ENCODE assay signal across 9 cellular contexts in genomic region chr9:37329576-37329975, GRCh38.
DNase-seq lines count a peak whose midpoint lies in the region; ATAC-seq, FAIRE-seq and TF ChIP-seq lines count a peak whose summit lies in the region.
"Had no signal": no experiment of that assay in that cellular context is flagged by ENCODE, and none has a peak within 500 bp of the region (broad histone marks: within the 10 kb centered on the region; RNA-seq: fewer than 3 reads in every experiment).

No MANE protein-coding gene starts in this region.

- no peak overlapping the region for H3K4me2 ChIP-seq in GM12878 (ENCODE audit: control insufficient read depth, insufficient read depth)

- H3K4me3 ChIP-seq in GM12878 (no peak overlapping the region), retinal pigment epithelial cell (ENCODE audit: low read length) (no peak overlapping the region), tibial artery (no peak overlapping the region)

- peak; percentile 14 for DNase-seq in activated CD4-positive, alpha-beta T cell treated with anti-CD3 and anti-CD28 coated beads, Interleukin-2, amount 10 ng/mL, durations not matched to agents 7 days and 5 days
- no peak for DNase-seq in activated CD4-positive, alpha-beta T cell treated with anti-CD3 and anti-CD28 coated beads, Interleukin-2, amount 50 U/mL, for 4 hours
- DNase-seq in HTR-8/SVneo (ENCODE audit: insufficient read length, low spot score) (peak; percentile 8), GM12878 (ENCODE audit: low read depth, low spot score) (no peak), retinal pigment epithelial cell (ENCODE audit: low read depth) (no peak), tibial artery (no peak), NOMO-1 treated with dmso at 0.1 percent for 144 hours (lab: John Stamatoyannopoulos, UW; ENCODE audit: unreplicated experiment) (no peak)
- DNase-seq in activated CD4-positive, CD25-positive, alpha-beta regulatory T cell treated with anti-CD3 and anti-CD28 coated beads, Interleukin-2, amount 50 U/mL, for 72 hours = no peak

- no peak for TF ChIP-seq EP300 in GM12878 (IDR thresholded peaks at IDR 0.05; ENCODE audit: borderline replicate concordance in 1 of 2, control insufficient read depth in 1 of 2, low read depth in 2 of 2, low read length in 2 of 2)

- POLR2A ChIA-PET in activated CD4-positive, alpha-beta T cell treated with anti-CD3 and anti-CD28 coated beads, Interleukin-2, amount 10 ng/mL, durations not matched to agents 7 days and 5 days (lab: Charles Lee) = no interaction called here
- POLR2A ChIA-PET in GM12878 (lab: Charles Lee) = interaction anchor here (0.6 to 1.6 kb wide), 8 partner anchors 13 to 298 kb away, joined by 3 to 5 read pairs (median 3); no protein-coding TSS in a partner anchor

- peak; percentile 65 for ATAC-seq in GM12878

- TF ChIP-seq RAD21 in GM12878 (IDR thresholded peaks at IDR 0.05; ENCODE audit: insufficient read depth, low read depth, low read length) = peak; percentile 79

- H3K4me1 ChIP-seq in GM12878 (ENCODE audit: control insufficient read depth, insufficient read depth, low read length) (peaks cover 18% of the 10 kb centered on the region), tibial artery (no peaks in the 10 kb centered on the region)

- H4K20me1 ChIP-seq in GM12878 (ENCODE audit: control insufficient read depth, insufficient read depth) = no peaks in the 10 kb centered on the region

- CTCF ChIA-PET in activated CD4-positive, alpha-beta T cell treated with anti-CD3 and anti-CD28 coated beads, Interleukin-2, amount 10 ng/mL, durations not matched to agents 7 days and 5 days (lab: Charles Lee) = interaction anchor here (0.6 to 1.2 kb wide), 4 partner anchors 13 to 349 kb away, joined by 3 read pairs; no protein-coding TSS in a partner anchor
- CTCF ChIA-PET in GM12878 (lab: Yijun Ruan, JAX) = interaction anchor here (0.7 to 8.1 kb wide), 41 partner anchors 7 to 456 kb away, joined by 3 to 60 read pairs (median 5); partner anchors contain the start of gene PAX5

- H3K36me3 ChIP-seq in GM12878 (ENCODE audit: control insufficient read depth in 2 of 2, insufficient read depth in 2 of 2, low read length in 1 of 2) = no peaks in the 10 kb centered on the region
- peaks cover 0 to 4% (median 0%) of the 10 kb centered on the region in 3 donors for H3K36me3 ChIP-seq in tibial artery

- 30% methylated on average over 2 of the region's 2 CpGs for WGBS in GM12878 (ENCODE audit: insufficient coverage, insufficient replicate concordance, low lambda C conversion rate, missing lambda C conversion rate)

- no peak for TF ChIP-seq POLR2A in GM12878 (IDR thresholded peaks at IDR 0.05; ENCODE audit: low read depth, low read length)

- H3K9me3 ChIP-seq in GM12878 (replicated peaks; ENCODE audit: control insufficient read depth, insufficient read depth, low read length) (no peaks in the 10 kb centered on the region), tibial artery (no peaks in the 10 kb centered on the region)

- no TSS peak for BruUV-seq in GM12878 (replicated peaks; lab: Mats Ljungman, UMichigan)

- H3K27ac ChIP-seq in GM12878 (ENCODE audit: control insufficient read depth, insufficient read depth) (no peak overlapping the region), tibial artery (no peak overlapping the region)

- H2AFZ ChIP-seq in GM12878 (ENCODE audit: control insufficient read depth, low read depth, low read length) = no peak overlapping the region

- RAD21 ChIA-PET in GM12878 (lab: Charles Lee; ENCODE audit: unreplicated experiment) = interaction anchor here (0.6 to 6.0 kb wide), 44 partner anchors 9 to 685 kb away, joined by 3 to 33 read pairs (median 4); partner anchors contain the start of gene ZCCHC7

- in situ Hi-C loops in GM12878 (cut with MboI) = no loop called here

- H3K4me3 Mint-ChIP-seq in activated CD4-positive, alpha-beta T cell treated with anti-CD3 and anti-CD28 coated beads, Interleukin-2, amount 10 ng/mL, durations not matched to agents 7 days and 5 days = no peak overlapping the region
- H3K4me3 Mint-ChIP-seq: activated naive CD4-positive, alpha-beta T cell treated with anti-CD3 and anti-CD28 coated beads, Interleukin-2, amount 50 U/mL, for 24 hours had no signal

- TF ChIP-seq CTCF in GM12878 (IDR thresholded peaks at IDR 0.05 in 2 of 3, conservative IDR thresholded peaks at IDR 0.05 in 1 of 3; ENCODE audit: control insufficient read depth in 2 of 3, extremely low read depth in 1 of 3, insufficient read depth in 1 of 3, low read depth in 3 of 3, low read length in 3 of 3) (peak; percentile 47 to 73 (median 47); a peak in 4 of 6 replicates), retinal pigment epithelial cell (conservative IDR thresholded peaks at IDR 0.05; ENCODE audit: low read depth, low read length) (peak; percentile 31), tibial artery (IDR thresholded peaks at IDR 0.05) (peak in 1 of 2 experiments; percentile 18)

- no peaks in the 10 kb centered on the region for H3K9me3 Mint-ChIP-seq in activated CD4-positive, alpha-beta T cell treated with anti-CD3 and anti-CD28 coated beads, Interleukin-2, amount 10 ng/mL, durations not matched to agents 7 days and 5 days
- H3K9me3 Mint-ChIP-seq: activated naive CD4-positive, alpha-beta T cell treated with anti-CD3 and anti-CD28 coated beads, Interleukin-2, amount 50 U/mL, for 24 hours had no signal

- peak; percentile 86 for FAIRE-seq in HTR-8/SVneo (lab: Jason Lieb, UNC)
- peak; percentile 80 for FAIRE-seq in GM12878 (lab: Jason Lieb, UNC)

- intact Hi-C loops in GM12878 (cut with micrococcal nuclease; ENCODE audit: unreplicated experiment) (loop anchor here (5.0 kb wide), 2 partner anchors 297 to 457 kb away; partner anchors contain the start of gene PAX5), tibial artery (cut with DNase I; ENCODE audit: low total_unique reads) (no loop called here)

- H3K79me2 ChIP-seq in GM12878 (ENCODE audit: control insufficient read depth, insufficient read depth, low read length) = peaks cover 7% of the 10 kb centered on the region

- no peaks in the 10 kb centered on the region for H3K27me3 Mint-ChIP-seq in activated CD4-positive, alpha-beta T cell treated with anti-CD3 and anti-CD28 coated beads, Interleukin-2, amount 10 ng/mL, durations not matched to agents 7 days and 5 days
- H3K27me3 Mint-ChIP-seq: activated naive CD4-positive, alpha-beta T cell treated with anti-CD3 and anti-CD28 coated beads, Interleukin-2, amount 50 U/mL, for 24 hours had no signal

- H3K36me3 Mint-ChIP-seq in activated CD4-positive, alpha-beta T cell treated with anti-CD3 and anti-CD28 coated beads, Interleukin-2, amount 10 ng/mL, durations not matched to agents 7 days and 5 days (ENCODE audit: low read depth) = no peaks in the 10 kb centered on the region

- no peak overlapping the region for H3K9ac ChIP-seq in GM12878 (ENCODE audit: control insufficient read depth, insufficient read depth, low read length)

- H3K4me1 Mint-ChIP-seq in activated CD4-positive, alpha-beta T cell treated with anti-CD3 and anti-CD28 coated beads, Interleukin-2, amount 10 ng/mL, durations not matched to agents 7 days and 5 days = no peaks in the 10 kb centered on the region

- SMC1A ChIA-PET in GM12878 (lab: Charles Lee; ENCODE audit: uncharacterized antibody, unreplicated experiment) = interaction anchor here (0.6 to 5.6 kb wide), 48 partner anchors 8 to 526 kb away, joined by 3 to 44 read pairs (median 5); partner anchors contain the start of gene ZCCHC7

- H3K27me3 ChIP-seq in GM12878 (replicated peaks in 1 of 2; ENCODE audit: control insufficient read depth in 2 of 2, insufficient read depth in 2 of 2, low read length in 1 of 2) = no peaks in the 10 kb centered on the region
- H3K27me3 ChIP-seq in tibial artery = no peaks in the 10 kb centered on the region

- no peak overlapping the region for H3K27ac Mint-ChIP-seq in activated CD4-positive, alpha-beta T cell treated with anti-CD3 and anti-CD28 coated beads, Interleukin-2, amount 10 ng/mL, durations not matched to agents 7 days and 5 days
- H3K27ac Mint-ChIP-seq: activated naive CD4-positive, alpha-beta T cell treated with anti-CD3 and anti-CD28 coated beads, Interleukin-2, amount 50 U/mL, for 24 hours had no signal

TF ChIP-seq in GM12878, 131 proteins besides CTCF, POLR2A, EP300 and RAD21 (continues in another document):
- TF ChIP-seq, protein P1, sequence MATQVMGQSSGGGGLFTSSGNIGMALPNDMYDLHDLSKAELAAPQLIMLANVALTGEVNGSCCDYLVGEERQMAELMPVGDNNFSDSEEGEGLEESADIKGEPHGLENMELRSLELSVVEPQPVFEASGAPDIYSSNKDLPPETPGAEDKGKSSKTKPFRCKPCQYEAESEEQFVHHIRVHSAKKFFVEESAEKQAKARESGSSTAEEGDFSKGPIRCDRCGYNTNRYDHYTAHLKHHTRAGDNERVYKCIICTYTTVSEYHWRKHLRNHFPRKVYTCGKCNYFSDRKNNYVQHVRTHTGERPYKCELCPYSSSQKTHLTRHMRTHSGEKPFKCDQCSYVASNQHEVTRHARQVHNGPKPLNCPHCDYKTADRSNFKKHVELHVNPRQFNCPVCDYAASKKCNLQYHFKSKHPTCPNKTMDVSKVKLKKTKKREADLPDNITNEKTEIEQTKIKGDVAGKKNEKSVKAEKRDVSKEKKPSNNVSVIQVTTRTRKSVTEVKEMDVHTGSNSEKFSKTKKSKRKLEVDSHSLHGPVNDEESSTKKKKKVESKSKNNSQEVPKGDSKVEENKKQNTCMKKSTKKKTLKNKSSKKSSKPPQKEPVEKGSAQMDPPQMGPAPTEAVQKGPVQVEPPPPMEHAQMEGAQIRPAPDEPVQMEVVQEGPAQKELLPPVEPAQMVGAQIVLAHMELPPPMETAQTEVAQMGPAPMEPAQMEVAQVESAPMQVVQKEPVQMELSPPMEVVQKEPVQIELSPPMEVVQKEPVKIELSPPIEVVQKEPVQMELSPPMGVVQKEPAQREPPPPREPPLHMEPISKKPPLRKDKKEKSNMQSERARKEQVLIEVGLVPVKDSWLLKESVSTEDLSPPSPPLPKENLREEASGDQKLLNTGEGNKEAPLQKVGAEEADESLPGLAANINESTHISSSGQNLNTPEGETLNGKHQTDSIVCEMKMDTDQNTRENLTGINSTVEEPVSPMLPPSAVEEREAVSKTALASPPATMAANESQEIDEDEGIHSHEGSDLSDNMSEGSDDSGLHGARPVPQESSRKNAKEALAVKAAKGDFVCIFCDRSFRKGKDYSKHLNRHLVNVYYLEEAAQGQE (IDR thresholded peaks at IDR 0.05; ENCODE audit: low read depth, low read length) = no peak

Comparison
In these comparisons a context has a peak if more than half of its experiments do, and no peak if none do; other contexts are left out.
1. DNase-seq: peak in activated CD4-positive, alpha-beta T cell treated with anti-CD3 and anti-CD28 coated beads, Interleukin-2, amount 10 ng/mL, durations not matched to agents 7 days and 5 days (single experiment) and HTR-8/SVneo (single experiment); none in activated CD4-positive, alpha-beta T cell treated with anti-CD3 and anti-CD28 coated beads, Interleukin-2, amount 50 U/mL, for 4 hours (0 of 2), GM12878 (single experiment), retinal pigment epithelial cell (single experiment), tibial artery (0 of 2), NOMO-1 treated with dmso at 0.1 percent for 144 hours (single experiment) and activated CD4-positive, CD25-positive, alpha-beta regulatory T cell treated with anti-CD3 and anti-CD28 coated beads, Interleukin-2, amount 50 U/mL, for 72 hours (single experiment).